In genomic region chr10:86451604-86451960, GRCh38 we compare ENCODE assay signal across 21 cellular contexts.
A peak's percentile ranks its signal among the peaks of the same experiment; 100 is the strongest.
DNase-seq lines count a peak whose midpoint lies in the region; ATAC-seq, FAIRE-seq and TF ChIP-seq lines count a peak whose summit lies in the region.
"Had no signal": no experiment of that assay in that cellular context is flagged by ENCODE, and none has a peak within 500 bp of the region (broad histone marks: within the 10 kb centered on the region; RNA-seq: fewer than 3 reads in every experiment).

No MANE protein-coding gene starts in this region.

- TF ChIP-seq RAD21 in GM12878 (IDR thresholded peaks at IDR 0.05; ENCODE audit: insufficient read depth, low read depth, low read length) = no peak

- TF ChIP-seq EP300 in GM12878 (IDR thresholded peaks at IDR 0.05; ENCODE audit: borderline replicate concordance in 1 of 2, control insufficient read depth in 1 of 2, low read depth in 2 of 2, low read length in 2 of 2) = no peak

- H3K36me3 ChIP-seq in GM12878 (ENCODE audit: control insufficient read depth in 2 of 2, insufficient read depth in 2 of 2, low read length in 1 of 2) = peaks cover 10 to 31% of the 10 kb centered on the region in 2 experiments

- no peak overlapping the region for H3K4me3 ChIP-seq in GM12878
- H3K4me3 ChIP-seq: MG63, right lobe of liver, tibial artery had no signal

- FAIRE-seq in GM12878 (lab: Jason Lieb, UNC) = no peak
- FAIRE-seq: endothelial cell of umbilical vein, islet of Langerhans had no signal

- no peak for TF ChIP-seq POLR2A in GM12878 (IDR thresholded peaks at IDR 0.05; ENCODE audit: low read depth, low read length)

- POLR2A ChIA-PET in GM12878 (lab: Charles Lee) = interaction anchor here (1.5 kb wide), 1 partner anchor 40 kb away, joined by 3 read pairs; no protein-coding TSS in a partner anchor

- peaks cover 67 to 82% of the 10 kb centered on the region in 2 donors for H3K36me3 Mint-ChIP-seq in stimulated activated naive B cell treated with anti-CD40 and anti-IgM and Interleukin-4, amounts not matched to agents 10 μg/mL and 1 μg/mL and 100 μg/mL, for 72 hours

- peaks cover 0 to 8% of the 10 kb centered on the region in 2 donors for H3K9me3 Mint-ChIP-seq in stimulated activated naive B cell treated with anti-CD40 and anti-IgM and Interleukin-4, amounts not matched to agents 10 μg/mL and 1 μg/mL and 100 μg/mL, for 72 hours
- H3K9me3 Mint-ChIP-seq: activated naive CD4-positive, alpha-beta T cell treated with anti-CD3 and anti-CD28 coated beads for 36 hours; activated T-cell treated with anti-CD3 and anti-CD28 coated beads, Interleukin-2, amount 50 U/mL, for 4 hours had no signal

- no peaks in the 10 kb centered on the region for H4K20me1 ChIP-seq in GM12878 (ENCODE audit: control insufficient read depth, insufficient read depth)

- SMC1A ChIA-PET in GM12878 (lab: Charles Lee; ENCODE audit: uncharacterized antibody, unreplicated experiment) = interaction anchor here (1.7 to 2.1 kb wide), 2 partner anchors 41 to 51 kb away, joined by 6 to 7 read pairs; no protein-coding TSS in a partner anchor

- H3K9ac ChIP-seq in GM12878 (ENCODE audit: control insufficient read depth, insufficient read depth, low read length) = no peak overlapping the region

- CTCF ChIA-PET in GM12878 (lab: Yijun Ruan, JAX) = interaction anchor here (0.6 to 1.4 kb wide), 2 partner anchors 46 to 61 kb away, joined by 3 to 4 read pairs; no protein-coding TSS in a partner anchor

- no peaks in the 10 kb centered on the region for H3K79me2 ChIP-seq in GM12878 (ENCODE audit: control insufficient read depth, insufficient read depth, low read length)

- ATAC-seq in GM19043 (IDR thresholded peaks at IDR 0.05; ENCODE audit: low read depth, unreplicated experiment) = peak; percentile 80
- peak; percentile 61 for ATAC-seq in HG03066 (IDR thresholded peaks at IDR 0.05; ENCODE audit: low read depth, unreplicated experiment)
- peak; percentile 31; the same call in 2 of the 3 replicates for ATAC-seq in GM12878
- peak; percentile 27 to 36 for ATAC-seq in stimulated activated naive B cell treated with anti-CD40 and anti-IgM and Interleukin-4, amounts not matched to agents 10 μg/mL and 1 μg/mL and 100 μg/mL, for 72 hours (replicated peaks)
- ATAC-seq: activated T-cell treated with anti-CD3 and anti-CD28 coated beads, Interleukin-2, amount 50 U/mL, for 4 hours had no signal

- H3K27me3 Mint-ChIP-seq in stimulated activated naive B cell treated with anti-CD40 and anti-IgM and Interleukin-4, amounts not matched to agents 10 μg/mL and 1 μg/mL and 100 μg/mL, for 72 hours = no peaks in the 10 kb centered on the region

- H3K4me1 ChIP-seq in GM12878 (ENCODE audit: control insufficient read depth, insufficient read depth, low read length) = no peaks in the 10 kb centered on the region; the same call in 1 of the 2 replicates

- intact Hi-C loops in GM12878 (cut with micrococcal nuclease; ENCODE audit: unreplicated experiment) = no loop called here

- H3K4me1 Mint-ChIP-seq in stimulated activated naive B cell treated with anti-CD40 and anti-IgM and Interleukin-4, amounts not matched to agents 10 μg/mL and 1 μg/mL and 100 μg/mL, for 72 hours = peaks cover 23 to 40% of the 10 kb centered on the region in 2 donors

- H3K4me2 ChIP-seq in GM12878 (ENCODE audit: control insufficient read depth, insufficient read depth) = no peak overlapping the region

- in situ Hi-C loops in GM12878 (cut with MboI) = no loop called here

- DNase-seq in GM12878 (ENCODE audit: low read depth, low spot score) (no peak), GM10266 (ENCODE audit: extremely low spot score) (no peak), DMS 273 treated with DMSO at 0.1 percent for 48 hours (lab: John Stamatoyannopoulos, UW) (no peak), SHP77 (lab: John Stamatoyannopoulos, UW) (no peak)
- DNase-seq in stimulated activated naive B cell treated with anti-CD40 and anti-IgM and Interleukin-4, amounts not matched to agents 10 μg/mL and 1 μg/mL and 100 μg/mL, for 72 hours = no peak
- DNase-seq: activated CD4-positive, alpha-beta T cell treated with anti-CD3 and anti-CD28 coated beads for 1 hour; activated naive CD4-positive, alpha-beta T cell treated with anti-CD3 and anti-CD28 coated beads for 36 hours; activated T-cell treated with anti-CD3 and anti-CD28 coated beads, Interleukin-2, amount 50 U/mL, for 4 hours; anterior cingulate cortex; H7; MG63; NCI-H146; NCI-H2171 treated with DMSO at 0.1 percent for 48 hours; NCI-H526 treated with DMSO at 0.1 percent for 48 hours; right lobe of liver; SW 1271; tibial artery had no signal

- BruUV-seq in GM12878 (replicated peaks; lab: Mats Ljungman, UMichigan) = no TSS peak

- TF ChIP-seq CTCF in GM12878 (IDR thresholded peaks at IDR 0.05 in 2 of 3, conservative IDR thresholded peaks at IDR 0.05 in 1 of 3; ENCODE audit: control insufficient read depth in 2 of 3, extremely low read depth in 1 of 3, insufficient read depth in 1 of 3, low read depth in 3 of 3, low read length in 3 of 3) (no peak), GM10266 (IDR thresholded peaks at IDR 0.05; ENCODE audit: control insufficient read depth, insufficient read depth, low read depth, missing control alignments) (no peak)

- RAD21 ChIA-PET in GM12878 (lab: Charles Lee; ENCODE audit: unreplicated experiment) = interaction anchor here (1.0 to 1.3 kb wide), 3 partner anchors 41 to 53 kb away, joined by 3 read pairs; no protein-coding TSS in a partner anchor

- H3K27ac ChIP-seq in GM12878 (ENCODE audit: control insufficient read depth, insufficient read depth) = no peak overlapping the region
- H3K27ac ChIP-seq: right lobe of liver, tibial artery had no signal

- no peak overlapping the region for H2AFZ ChIP-seq in GM12878 (ENCODE audit: control insufficient read depth, low read depth, low read length)

- H3K4me3 Mint-ChIP-seq in stimulated activated naive B cell treated with anti-CD40 and anti-IgM and Interleukin-4, amounts not matched to agents 10 μg/mL and 1 μg/mL and 100 μg/mL, for 72 hours = no peak overlapping the region
- H3K4me3 Mint-ChIP-seq: activated naive CD4-positive, alpha-beta T cell treated with anti-CD3 and anti-CD28 coated beads for 36 hours; activated T-cell treated with anti-CD3 and anti-CD28 coated beads, Interleukin-2, amount 50 U/mL, for 4 hours had no signal

- 54% methylated on average over 4 of the region's 4 CpGs for WGBS in GM12878 (ENCODE audit: insufficient coverage, insufficient replicate concordance, low lambda C conversion rate, missing lambda C conversion rate)

- H3K27ac Mint-ChIP-seq in stimulated activated naive B cell treated with anti-CD40 and anti-IgM and Interleukin-4, amounts not matched to agents 10 μg/mL and 1 μg/mL and 100 μg/mL, for 72 hours = peak overlapping the region; percentile 31

- no peaks in the 10 kb centered on the region; the same call in 2 of the 3 replicates for H3K9me3 ChIP-seq in GM12878 (replicated peaks; ENCODE audit: control insufficient read depth, insufficient read depth, low read length)
- H3K9me3 ChIP-seq: MG63, right lobe of liver, tibial artery had no signal

- H3K27me3 ChIP-seq in GM12878 (replicated peaks in 1 of 2; ENCODE audit: control insufficient read depth in 2 of 2, insufficient read depth in 2 of 2, low read length in 1 of 2) = no peaks in the 10 kb centered on the region
- H3K27me3 ChIP-seq: MG63, right lobe of liver, tibial artery had no signal

TF ChIP-seq in GM12878, 131 proteins besides CTCF, POLR2A, EP300 and RAD21:
- TF ChIP-seq YBX1 (IDR thresholded peaks at IDR 0.05) = no peak
- no peak for TF ChIP-seq PAX5 (IDR thresholded peaks at IDR 0.05; ENCODE audit: borderline replicate concordance, low read depth, low read length)
- TF ChIP-seq RCOR1 (conservative IDR thresholded peaks at IDR 0.05; ENCODE audit: low read depth, low read length) = no peak
- no peak for TF ChIP-seq RELA (IDR thresholded peaks at IDR 0.05; ENCODE audit: borderline replicate concordance, partially characterized antibody)
